ENCODE assay signal across 7 cellular contexts in genomic region chr17:67662712-67663111, GRCh38.
"Had no signal": no experiment of that assay in that cellular context is flagged by ENCODE, and none has a peak within 500 bp of the region (broad histone marks: within the 10 kb centered on the region; RNA-seq: fewer than 3 reads in every experiment).

No MANE protein-coding gene starts in this region.

- DNase-seq: GDM1, GF-D8 had no signal

- FAIRE-seq: G401.6, GM12891, GM12892, GM18507, GM19239 had no signal
